8 cellular contexts compared by ENCODE assay signal in the genomic region with DNA sequence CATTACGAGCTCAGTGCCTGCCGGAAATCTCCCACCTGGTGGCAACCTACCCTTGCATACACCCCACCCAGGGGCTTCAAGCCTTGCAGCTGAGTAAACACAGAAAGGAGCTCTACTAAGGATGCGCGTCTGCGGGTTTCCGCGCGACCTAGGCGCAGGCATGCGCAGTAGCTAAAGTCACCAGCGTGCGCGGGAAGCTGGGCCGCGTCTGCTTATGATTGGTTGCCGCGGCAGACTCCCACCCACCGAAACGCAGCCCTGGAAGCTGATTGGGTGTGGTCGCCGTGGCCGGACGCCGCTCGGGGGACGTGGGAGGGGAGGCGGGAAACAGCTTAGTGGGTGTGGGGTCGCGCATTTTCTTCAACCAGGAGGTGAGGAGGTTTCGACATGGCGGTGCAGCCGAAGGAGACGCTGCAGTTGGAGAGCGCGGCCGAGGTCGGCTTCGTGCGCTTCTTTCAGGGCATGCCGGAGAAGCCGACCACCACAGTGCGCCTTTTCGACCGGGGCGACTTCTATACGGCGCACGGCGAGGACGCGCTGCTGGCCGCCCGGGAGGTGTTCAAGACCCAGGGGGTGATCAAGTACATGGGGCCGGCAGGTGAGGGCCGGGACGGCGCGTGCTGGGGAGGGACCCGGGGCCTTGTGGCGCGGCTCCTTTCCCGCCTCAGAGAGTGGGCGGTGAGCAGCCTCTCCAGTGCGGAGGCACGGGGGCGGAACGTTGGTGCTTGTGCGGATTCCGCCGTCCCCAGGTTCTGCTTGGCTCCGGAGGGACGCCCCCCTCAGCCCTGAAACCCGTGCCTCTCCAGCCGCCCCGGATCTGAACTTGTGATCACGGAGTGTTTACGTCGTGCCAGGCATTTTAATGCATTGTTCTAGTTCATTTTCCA. TPM values are rescaled to one million over a fixed set of nuclear protein-coding genes. Genes with fewer than 3 reads are reported as not detected.
DNase-seq lines count a peak whose midpoint lies in the region; ATAC-seq, FAIRE-seq and TF ChIP-seq lines count a peak whose summit lies in the region.

Gene MSH2, plus strand, starts transcription at position 352 of the 887 bp plus-strand sequence. Its CDS starts 36 bp downstream, at position 388.

- H3K36me3 ChIP-seq in brain microvascular endothelial cell (replicated peaks) = no peaks in the 10 kb centered on the region
- no peaks in the 10 kb centered on the region for H3K36me3 ChIP-seq in iPS DF 6.9 (ENCODE audit: control insufficient read depth, insufficient read depth, low read length)
- no peaks in the 10 kb centered on the region for H3K36me3 ChIP-seq in gastrocnemius medialis

- no peak for FAIRE-seq in A549 (lab: Jason Lieb, UNC)

- peaks cover 11% of the 10 kb centered on the region; the same call in 1 of the 3 replicates for H3K4me1 ChIP-seq in A549
- 0 out of 2 replicates have a peak, but pooled peaks cover 2% of the 10 kb centered on the region for H3K4me1 ChIP-seq in iPS DF 6.9 (ENCODE audit: control insufficient read depth, insufficient read depth, low read length)
- peaks cover 8% of the 10 kb centered on the region in 2 donors for H3K4me1 ChIP-seq in gastrocnemius medialis

- intact Hi-C loops in gastrocnemius medialis (cut with DNase I; ENCODE audit: low total_unique reads) = no loop called here

- peak within 1 kb of the TSS; percentile 83 to 93 for H3K27ac ChIP-seq in A549
- peak within 1 kb of the TSS; percentile 34 for H3K27ac ChIP-seq in brain microvascular endothelial cell
- peak within 1 kb of the TSS; percentile 33 for H3K27ac ChIP-seq in iPS DF 6.9 (ENCODE audit: low read length)
- peak within 1 kb of the TSS; percentile 41 to 66 (median 58) for H3K27ac ChIP-seq in gastrocnemius medialis

- TF ChIP-seq POLR2A in A549 (IDR thresholded peaks at IDR 0.05; ENCODE audit: low read length) (peak; percentile 78), gastrocnemius medialis (IDR thresholded peaks at IDR 0.05) (no peak)

- TF ChIP-seq CTCF in A549 (IDR thresholded peaks at IDR 0.05) (no peak), brain microvascular endothelial cell (IDR thresholded peaks at IDR 0.05; ENCODE audit: low read depth, low read length, missing control alignments) (no peak), gastrocnemius medialis (IDR thresholded peaks at IDR 0.05 in 4 of 5, conservative IDR thresholded peaks at IDR 0.05 in 1 of 5) (no peak)

- CTCF ChIA-PET in A549 (lab: Yijun Ruan, JAX) = interaction anchor here (0.9 to 3.5 kb wide), 6 partner anchors 16 to 365 kb away, joined by 3 to 24 read pairs (median 6); no protein-coding TSS in a partner anchor

- H3K9me3 ChIP-seq in A549 (no peaks in the 10 kb centered on the region), iPS DF 6.9 (ENCODE audit: control insufficient read depth, insufficient read depth, low read length) (no peaks in the 10 kb centered on the region), gastrocnemius medialis (no peaks in the 10 kb centered on the region)

- TF ChIP-seq RAD21 in A549 (conservative IDR thresholded peaks at IDR 0.05 in 1 of 2, IDR thresholded peaks at IDR 0.05 in 1 of 2) = no peak

- DNase-seq in A549 (ENCODE audit: low read depth in 1 of 2, low spot score in 1 of 2) (peak; percentile 97 to 100), NCI-H2171 (lab: John Stamatoyannopoulos, UW) (peak; percentile 97), UCSD-AML1 (lab: John Stamatoyannopoulos, UW; ENCODE audit: unreplicated experiment) (peak; percentile 93), brain microvascular endothelial cell (peak; percentile 88), iPS DF 6.9 (ENCODE audit: low read depth, low spot score) (peak; percentile 97), gastrocnemius medialis (peak; percentile 82 to 84)

- WGBS in A549 (ENCODE audit: missing lambda C conversion rate) = 0% methylated on average over 53 of the region's 78 CpGs
- no CpG with 5 or more reads among the region's 78 CpGs for WGBS in iPS DF 6.9 (ENCODE audit: insufficient coverage, insufficient read length)

- no peak for TF ChIP-seq EP300 in A549 (IDR thresholded peaks at IDR 0.05)

- in situ Hi-C loops in brain microvascular endothelial cell (cut with HindIII; ENCODE audit: low pct_ligation_motif_present, low sequenced_read_pairs) (no loop called here), gastrocnemius medialis (cut with MboI; ENCODE audit: low sequenced_read_pairs in 4 of 4) (no loop called here)

- H3K4me2 ChIP-seq in A549 = peak within 1 kb of the TSS; percentile 81

- ATAC-seq in A549 = peak; percentile 97
- peak; percentile 95 for ATAC-seq in GM18867 (IDR thresholded peaks at IDR 0.05; ENCODE audit: unreplicated experiment)
- peak; percentile 91 for ATAC-seq in HG03097 (IDR thresholded peaks at IDR 0.05; ENCODE audit: low FRiP score, unreplicated experiment)
- ATAC-seq in gastrocnemius medialis = peak; percentile 98 to 99

- POLR2A ChIA-PET in A549 (lab: Yijun Ruan, JAX) = interaction anchor here (0.6 to 2.3 kb wide), 6 partner anchors 11 to 381 kb away, joined by 3 to 13 read pairs (median 3); partner anchors contain the start of gene MSH6

- H3K27me3 ChIP-seq in brain microvascular endothelial cell (replicated peaks) (no peaks in the 10 kb centered on the region), iPS DF 6.9 (ENCODE audit: control insufficient read depth, insufficient read depth, low read length) (no peaks in the 10 kb centered on the region), gastrocnemius medialis (no peaks in the 10 kb centered on the region)

- H3K4me3 ChIP-seq in A549 = peak within 1 kb of the TSS; percentile 83
- peak within 1 kb of the TSS; percentile 88 for H3K4me3 ChIP-seq in brain microvascular endothelial cell (ENCODE audit: low read depth, low read length)
- H3K4me3 ChIP-seq in iPS DF 6.9 (ENCODE audit: low read length) = peak within 1 kb of the TSS; percentile 78
- peak within 1 kb of the TSS; percentile 84 to 94 (median 91) for H3K4me3 ChIP-seq in gastrocnemius medialis

TF ChIP-seq in A549, 52 proteins besides CTCF, POLR2A, EP300 and RAD21 (continues in another document):
- no peak for TF ChIP-seq MAZ (IDR thresholded peaks at IDR 0.05; ENCODE audit: borderline replicate concordance, low read depth, low read length)
- TF ChIP-seq KDM5A (IDR thresholded peaks at IDR 0.05) = no peak
- TF ChIP-seq NR3C1 (IDR thresholded peaks at IDR 0.05) = no peak
- no peak for TF ChIP-seq HOXA7 (CRISPR knock-in tag; IDR thresholded peaks at IDR 0.05)
- TF ChIP-seq POLR2AphosphoS2 (conservative IDR thresholded peaks at IDR 0.05; ENCODE audit: low read length) = no peak
- TF ChIP-seq RARB (CRISPR knock-in tag; IDR thresholded peaks at IDR 0.05) = 0 out of 2 replicates have a peak, but pooled peaks have one; percentile 16
- TF ChIP-seq NPAS2 (CRISPR knock-in tag; IDR thresholded peaks at IDR 0.05; ENCODE audit: borderline replicate concordance) = no peak
- TF ChIP-seq, protein P1, sequence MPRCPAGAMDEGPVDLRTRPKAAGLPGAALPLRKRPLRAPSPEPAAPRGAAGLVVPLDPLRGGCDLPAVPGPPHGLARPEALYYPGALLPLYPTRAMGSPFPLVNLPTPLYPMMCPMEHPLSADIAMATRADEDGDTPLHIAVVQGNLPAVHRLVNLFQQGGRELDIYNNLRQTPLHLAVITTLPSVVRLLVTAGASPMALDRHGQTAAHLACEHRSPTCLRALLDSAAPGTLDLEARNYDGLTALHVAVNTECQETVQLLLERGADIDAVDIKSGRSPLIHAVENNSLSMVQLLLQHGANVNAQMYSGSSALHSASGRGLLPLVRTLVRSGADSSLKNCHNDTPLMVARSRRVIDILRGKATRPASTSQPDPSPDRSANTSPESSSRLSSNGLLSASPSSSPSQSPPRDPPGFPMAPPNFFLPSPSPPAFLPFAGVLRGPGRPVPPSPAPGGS (IDR thresholded peaks at IDR 0.05) = peak; percentile 87; the same call in 2 of the 3 replicates
- no peak for TF ChIP-seq SREBF2 (IDR thresholded peaks at IDR 0.05)
- peak in 1 of 2 experiments; percentile 27; a peak in 1 of 4 replicates for TF ChIP-seq CEBPB (IDR thresholded peaks at IDR 0.05)
- no peak for TF ChIP-seq CBX8 (IDR thresholded peaks at IDR 0.05)
- no peak for TF ChIP-seq BHLHE40 (IDR thresholded peaks at IDR 0.05; ENCODE audit: low read depth, low read length)
- no peak for TF ChIP-seq NFE2L2 (conservative IDR thresholded peaks at IDR 0.05; ENCODE audit: low read length)
- no peak for TF ChIP-seq EHF (CRISPR knock-in tag; IDR thresholded peaks at IDR 0.05)
- TF ChIP-seq JUN (IDR thresholded peaks at IDR 0.05) = peak; percentile 41 to 72; a peak in 4 of 5 replicates
- TF ChIP-seq HEYL (CRISPR knock-in tag; IDR thresholded peaks at IDR 0.05) = no peak; the same call in 1 of the 2 replicates
- no peak for TF ChIP-seq TP53 (CRISPR knock-in tag; IDR thresholded peaks at IDR 0.05)
- TF ChIP-seq MYC (IDR thresholded peaks at IDR 0.05; ENCODE audit: borderline replicate concordance, low read length) = no peak; the same call in 1 of the 2 replicates
- TF ChIP-seq, protein P2, sequence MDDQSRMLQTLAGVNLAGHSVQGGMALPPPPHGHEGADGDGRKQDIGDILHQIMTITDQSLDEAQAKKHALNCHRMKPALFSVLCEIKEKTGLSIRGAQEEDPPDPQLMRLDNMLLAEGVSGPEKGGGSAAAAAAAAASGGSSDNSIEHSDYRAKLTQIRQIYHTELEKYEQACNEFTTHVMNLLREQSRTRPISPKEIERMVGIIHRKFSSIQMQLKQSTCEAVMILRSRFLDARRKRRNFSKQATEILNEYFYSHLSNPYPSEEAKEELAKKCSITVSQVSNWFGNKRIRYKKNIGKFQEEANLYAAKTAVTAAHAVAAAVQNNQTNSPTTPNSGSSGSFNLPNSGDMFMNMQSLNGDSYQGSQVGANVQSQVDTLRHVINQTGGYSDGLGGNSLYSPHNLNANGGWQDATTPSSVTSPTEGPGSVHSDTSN (IDR thresholded peaks at IDR 0.05) = peak; percentile 66; the same call in 1 of the 2 replicates
- no peak for TF ChIP-seq ELK1 (IDR thresholded peaks at IDR 0.05; ENCODE audit: low read depth, low read length)

RNA-seq across cellular contexts. Expression of gene MSH2, which starts in this region (rescaled TPM):
- polyA plus RNA-seq in A549 (2011; rRNA removed) (46.2 and 59.0 TPM in 2 replicates), A549 (2017; fragmentation: RNase III; extraction: RNeasy Plus Mini Kit Qiagen cat#74134 plus additional on column Dnase treatment) (49.7 to 55.2 TPM (median 52.8 TPM) in 3 replicates)
- polyA plus RNA-seq in A549 (2012; cell fraction: cytosol; rRNA removed) = 20.1 and 21.3 TPM in 2 replicates
- polyA plus RNA-seq in A549 (2012; cell fraction: nucleus; rRNA removed) = 11.6 and 14.8 TPM in 2 replicates
- 17.1 and 20.8 TPM in 2 replicates for polyA minus RNA-seq in A549 (2011; rRNA and poly(A)+ RNA removed)
- total RNA-seq in gastrocnemius medialis = 1 to 10 TPM; 3.5 to 6.4 (median 4.8) TPM

Comparison
In these comparisons a context has a peak if more than half of its experiments do, and no peak if none do; other contexts are left out.
1. Peak in every context shown above with its lines: DNase-seq, ATAC-seq, H3K4me3 ChIP-seq and H3K27ac ChIP-seq.
2. H3K27ac ChIP-seq: peak in every context shown above with its lines; median percentile 88 in A549; 58 in gastrocnemius medialis; 34 in brain microvascular endothelial cell; 33 in iPS DF 6.9.